Comparison of ENCODE assay signal across 8 cellular contexts in the genomic region with DNA sequence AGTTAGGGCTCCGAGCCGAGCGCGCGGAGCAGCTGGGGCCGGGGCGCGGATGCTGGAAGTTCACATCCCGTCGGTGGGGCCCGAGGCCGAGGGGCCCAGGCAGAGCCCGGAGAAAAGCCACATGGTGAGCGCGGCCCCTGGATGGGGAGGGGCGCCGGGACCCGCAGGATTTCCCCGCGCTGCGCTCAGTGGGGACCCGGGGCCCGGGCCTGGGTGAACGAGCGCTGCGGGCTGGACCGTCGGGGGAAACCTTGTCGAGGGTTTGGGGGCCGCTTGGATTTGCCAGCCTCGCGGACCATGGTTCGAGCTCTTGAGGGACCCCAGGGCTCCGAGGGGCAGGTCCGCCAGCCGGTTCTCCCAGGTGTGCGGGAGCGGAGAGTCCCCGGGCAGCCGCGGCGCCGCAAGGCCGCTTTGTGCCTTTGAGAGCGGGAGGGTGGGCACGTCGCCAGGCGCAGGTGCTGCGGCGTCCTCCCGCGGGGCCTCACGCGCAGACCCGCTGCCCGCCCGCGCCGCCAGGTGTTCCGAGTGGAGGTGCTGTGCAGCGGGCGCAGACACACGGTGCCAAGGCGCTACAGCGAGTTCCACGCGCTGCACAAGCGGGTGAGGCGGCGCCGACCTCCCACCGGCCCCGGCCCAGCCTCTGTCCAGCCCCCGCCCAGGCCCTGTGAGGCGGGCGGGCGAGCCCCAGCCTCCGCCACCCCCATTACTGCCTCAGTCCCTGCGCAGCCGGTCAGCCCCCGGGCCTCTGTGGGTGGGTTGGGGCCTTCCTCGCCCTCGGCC. TPM values are rescaled to one million over a fixed set of nuclear protein-coding genes. Genes with fewer than 3 reads are reported as not detected.
A peak's percentile ranks its signal among the peaks of the same experiment; 100 is the strongest.
DNase-seq lines count a peak whose midpoint lies in the region; ATAC-seq and TF ChIP-seq lines count a peak whose summit lies in the region.

A gene (plus strand): TSS at position 5 of the 780 bp plus-strand sequence. CDS start 45 bp downstream, at position 50.

- no peak for DNase-seq in stimulated activated naive CD8-positive, alpha-beta T cell treated with anti-CD3 and anti-CD28 coated beads, Interleukin-15, Interleukin-2, amounts not matched to agents 100 U/mL and 50 U/mL, for 24 hours
- peak; percentile 45 to 48 for DNase-seq in activated T-cell treated with anti-CD3 and anti-CD28 coated beads, Interleukin-2, amount 50 U/mL, for 72 hours
- no peak for DNase-seq in left ventricle myocardium inferior
- DNase-seq in sciatic nerve (ENCODE audit: low spot score) = peak; percentile 59
- no peak for DNase-seq in GDM1 (lab: John Stamatoyannopoulos, UW)
- DNase-seq in islet precursor cell = no peak

- H3K27ac Mint-ChIP-seq in stimulated activated naive CD8-positive, alpha-beta T cell treated with anti-CD3 and anti-CD28 coated beads, Interleukin-15, Interleukin-2, amounts not matched to agents 100 ng/mL and 50 ng/mL, for 24 hours = no peak within 1 kb of the TSS
- H3K27ac Mint-ChIP-seq in activated T-cell treated with anti-CD3 and anti-CD28 coated beads, Interleukin-2, amount 50 U/mL, for 72 hours = peak within 1 kb of the TSS; percentile 28

- peaks cover 18% of the 10 kb centered on the region for H3K36me3 Mint-ChIP-seq in stimulated activated naive CD8-positive, alpha-beta T cell treated with anti-CD3 and anti-CD28 coated beads, Interleukin-15, Interleukin-2, amounts not matched to agents 100 ng/mL and 50 ng/mL, for 24 hours (ENCODE audit: low read depth)
- peaks cover 0 to 7% of the 10 kb centered on the region in 2 donors for H3K36me3 Mint-ChIP-seq in activated T-cell treated with anti-CD3 and anti-CD28 coated beads, Interleukin-2, amount 50 U/mL, for 72 hours (ENCODE audit: insufficient read depth in 2 of 2)

- peak within 1 kb of the TSS; percentile 42 for H3K27ac ChIP-seq in left ventricle myocardium inferior (replicated peaks)

- H3K4me1 Mint-ChIP-seq in stimulated activated naive CD8-positive, alpha-beta T cell treated with anti-CD3 and anti-CD28 coated beads, Interleukin-15, Interleukin-2, amounts not matched to agents 100 ng/mL and 50 ng/mL, for 24 hours (ENCODE audit: low read depth) = peaks cover 34% of the 10 kb centered on the region
- peaks cover 29% of the 10 kb centered on the region for H3K4me1 Mint-ChIP-seq in activated T-cell treated with anti-CD3 and anti-CD28 coated beads, Interleukin-2, amount 50 U/mL, for 72 hours (ENCODE audit: low read depth)

- H3K9me3 ChIP-seq in left ventricle myocardium inferior (replicated peaks) = no peaks in the 10 kb centered on the region

- peak within 1 kb of the TSS; percentile 67 for H3K4me3 Mint-ChIP-seq in stimulated activated naive CD8-positive, alpha-beta T cell treated with anti-CD3 and anti-CD28 coated beads, Interleukin-15, Interleukin-2, amounts not matched to agents 100 ng/mL and 50 ng/mL, for 24 hours
- H3K4me3 Mint-ChIP-seq in activated T-cell treated with anti-CD3 and anti-CD28 coated beads, Interleukin-2, amount 50 U/mL, for 72 hours = peak within 1 kb of the TSS; percentile 85 to 88

- peaks cover 26% of the 10 kb centered on the region for H3K36me3 ChIP-seq in left ventricle myocardium inferior

- H3K4me3 ChIP-seq in left ventricle myocardium inferior = peak within 1 kb of the TSS; percentile 73

- peaks cover 21% of the 10 kb centered on the region for H3K27me3 ChIP-seq in left ventricle myocardium inferior (ENCODE audit: low read depth)

- no peak for ATAC-seq in stimulated activated naive CD8-positive, alpha-beta T cell treated with anti-CD3 and anti-CD28 coated beads, Interleukin-15, Interleukin-2, amounts not matched to agents 100 U/mL and 50 U/mL, for 24 hours
- peak; percentile 8 for ATAC-seq in HG03378 (IDR thresholded peaks at IDR 0.05; ENCODE audit: unreplicated experiment)
- ATAC-seq in activated T-cell treated with anti-CD3 and anti-CD28 coated beads, Interleukin-2, amount 50 U/mL, for 72 hours (replicated peaks in 1 of 2) = peak; percentile 12 to 19
- peak; percentile 31 for ATAC-seq in sciatic nerve

- TF ChIP-seq CTCF in left ventricle myocardium inferior (IDR thresholded peaks at IDR 0.05; ENCODE audit: borderline replicate concordance) = no peak

- peaks cover 50% of the 10 kb centered on the region for H3K4me1 ChIP-seq in left ventricle myocardium inferior

- H3K9me3 Mint-ChIP-seq in stimulated activated naive CD8-positive, alpha-beta T cell treated with anti-CD3 and anti-CD28 coated beads, Interleukin-15, Interleukin-2, amounts not matched to agents 100 ng/mL and 50 ng/mL, for 24 hours = no peaks in the 10 kb centered on the region
- no peaks in the 10 kb centered on the region for H3K9me3 Mint-ChIP-seq in activated T-cell treated with anti-CD3 and anti-CD28 coated beads, Interleukin-2, amount 50 U/mL, for 72 hours

- intact Hi-C loops in left ventricle myocardium inferior (cut with micrococcal nuclease) (no loop called here), sciatic nerve (cut with DNase I) (loop anchor here (10.0 kb wide), 1 partner anchor 57 kb away; a partner anchor contains a TSS)

- peaks cover 4% of the 10 kb centered on the region for H3K27me3 Mint-ChIP-seq in stimulated activated naive CD8-positive, alpha-beta T cell treated with anti-CD3 and anti-CD28 coated beads, Interleukin-15, Interleukin-2, amounts not matched to agents 100 ng/mL and 50 ng/mL, for 24 hours
- peaks cover 17% of the 10 kb centered on the region for H3K27me3 Mint-ChIP-seq in activated T-cell treated with anti-CD3 and anti-CD28 coated beads, Interleukin-2, amount 50 U/mL, for 72 hours (ENCODE audit: low read depth)

RNA-seq across cellular contexts. Expression of the gene that starts here (rescaled TPM):
- under 1 TPM; 0.60 to 0.74 TPM for total RNA-seq in activated T-cell treated with anti-CD3 and anti-CD28 coated beads, Interleukin-2, amount 50 U/mL, for 72 hours
- total RNA-seq in left ventricle myocardium inferior = 2.0 TPM
- 2.1 TPM for total RNA-seq in sciatic nerve

Comparison
In these comparisons a context has a peak if more than half of its experiments do, and no peak if none do; other contexts are left out.
1. Peak in DNase-seq and ATAC-seq in activated T-cell treated with anti-CD3 and anti-CD28 coated beads, Interleukin-2, amount 50 U/mL, for 72 hours; RNA of the gene not detected or under 1 TPM.